ENCODE assay signal across 8 cellular contexts in the genomic region with DNA sequence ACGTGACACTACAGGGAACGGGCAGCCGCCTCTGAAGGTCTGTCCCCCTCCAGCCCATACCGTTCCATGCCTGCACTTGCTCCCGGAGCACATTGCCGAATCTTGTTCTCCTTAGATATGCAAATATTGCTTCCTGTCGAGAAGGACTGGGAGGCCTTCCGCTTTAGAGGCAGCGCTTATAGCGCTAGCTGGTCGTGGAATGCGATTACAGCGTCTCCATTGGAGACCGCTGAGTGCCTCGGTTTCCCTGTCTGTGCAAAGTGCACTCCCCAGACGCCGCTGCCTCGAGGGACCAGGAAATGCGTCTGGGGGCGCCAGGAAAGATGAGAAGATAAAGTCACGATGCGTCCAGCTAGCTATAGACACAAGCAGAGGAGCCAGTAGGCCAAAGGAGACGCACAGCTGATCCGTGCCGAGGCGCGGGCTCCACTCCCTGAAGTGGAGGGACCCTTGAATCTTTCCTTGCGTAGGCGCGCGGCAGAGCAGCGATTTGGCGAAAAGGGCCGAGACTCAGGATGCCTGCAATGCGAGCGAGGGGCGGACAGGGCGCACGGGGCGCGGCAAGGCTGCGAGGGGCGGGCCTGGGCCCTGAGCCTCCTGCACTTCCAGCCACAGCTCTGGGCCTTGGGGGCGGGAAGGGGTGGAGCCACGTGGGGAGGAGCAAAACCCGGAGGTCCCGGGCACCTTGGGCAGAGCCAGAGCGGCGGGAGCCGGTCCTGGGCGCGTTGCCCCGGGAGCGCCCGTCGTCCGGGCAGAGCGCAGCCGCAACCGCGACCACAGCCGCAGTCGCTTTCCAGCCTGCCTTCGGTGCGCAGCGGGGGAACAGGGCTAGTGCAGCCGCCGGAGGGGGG. TPM values are rescaled to one million over a fixed set of nuclear protein-coding genes. Genes with fewer than 3 reads are reported as not detected.
A peak's percentile ranks its signal among the peaks of the same experiment; 100 is the strongest.
DNase-seq lines count a peak whose midpoint lies in the region; TF ChIP-seq lines count a peak whose summit lies in the region.

A gene (plus strand): TSS at position 692 of the 851 bp plus-strand sequence. CDS start 261 bp downstream, outside the sequence.

- no peaks in the 10 kb centered on the region for H3K36me3 Mint-ChIP-seq in activated CD4-positive, alpha-beta memory T cell treated with anti-CD3 and anti-CD28 coated beads for 36 hours
- no peaks in the 10 kb centered on the region for H3K36me3 Mint-ChIP-seq in CD4-positive, alpha-beta memory T cell

- under 1% methylated on average over 68 of the region's 68 CpGs for WGBS in HUES64

- H3K27ac ChIP-seq in HUES64 (ENCODE audit: low read depth, low read length) (peak within 1 kb of the TSS; percentile 73; the same call in 1 of the 2 replicates), parathyroid adenoma (peak within 1 kb of the TSS; percentile 92)
- no peak within 1 kb of the TSS for H3K27ac ChIP-seq in CD4-positive, alpha-beta memory T cell (ENCODE audit: low read depth, low read length)

- peak within 1 kb of the TSS; percentile 76 for H3K4me2 ChIP-seq in parathyroid adenoma (ENCODE audit: low read length)

- TF ChIP-seq CTCF in parathyroid adenoma (IDR thresholded peaks at IDR 0.05), result no peak

- H3K36me3 ChIP-seq in HUES64 (ENCODE audit: insufficient read depth, low read length) (no peaks in the 10 kb centered on the region), parathyroid adenoma (ENCODE audit: control insufficient read depth, insufficient read depth, low read length) (no peaks in the 10 kb centered on the region)
- H3K36me3 ChIP-seq in CD4-positive, alpha-beta memory T cell (ENCODE audit: insufficient read depth, low read length), result no peaks in the 10 kb centered on the region

- H3K4me1 Mint-ChIP-seq in activated CD4-positive, alpha-beta memory T cell treated with anti-CD3 and anti-CD28 coated beads for 36 hours (ENCODE audit: low read depth), result peaks cover 7% of the 10 kb centered on the region
- H3K4me1 Mint-ChIP-seq in CD4-positive, alpha-beta memory T cell, result peaks cover 4 to 16% (median 5%) of the 10 kb centered on the region in 4 donors

- peak within 1 kb of the TSS; percentile 75 for H2AFZ ChIP-seq in parathyroid adenoma

- intact Hi-C loops in activated CD4-positive, alpha-beta memory T cell treated with anti-CD3 and anti-CD28 coated beads for 36 hours (cut with micrococcal nuclease), result no loop called here
- intact Hi-C loops in head of caudate nucleus (cut with DNase I), result no loop called here
- intact Hi-C loops in CD4-positive, alpha-beta memory T cell (cut with micrococcal nuclease), result no loop called here

- peak within 1 kb of the TSS; percentile 16 for H3K4me3 Mint-ChIP-seq in activated CD4-positive, alpha-beta memory T cell treated with anti-CD3 and anti-CD28 coated beads for 36 hours
- H3K4me3 Mint-ChIP-seq in CD4-positive, alpha-beta memory T cell, result peak within 1 kb of the TSS in 4 of 8 donors; percentile 26 to 48 (median 42)

- peak; percentile 92 for DNase-seq in ELF-1 (ENCODE audit: low read depth, low spot score)
- peak; percentile 33 for DNase-seq in activated CD4-positive, alpha-beta memory T cell treated with anti-CD3 and anti-CD28 coated beads for 36 hours
- peak in 41 of 42 donors; percentile 11 to 81 (median 55) for DNase-seq in head of caudate nucleus
- no peak for DNase-seq in activated effector memory CD4-positive, alpha-beta T cell treated with anti-CD3 and anti-CD28 coated beads, Interleukin-2, amount 50 U/mL, for 16 hours
- no peak for DNase-seq in SHP77 treated with DMSO at 0.1 percent for 48 hours (lab: John Stamatoyannopoulos, UW)
- no peak for DNase-seq in CD4-positive, alpha-beta memory T cell

- H3K27me3 ChIP-seq in HUES64 (ENCODE audit: insufficient read depth, low read length) (peaks cover 78% of the 10 kb centered on the region), parathyroid adenoma (ENCODE audit: control insufficient read depth, insufficient read depth, low read length) (no peaks in the 10 kb centered on the region)
- peaks cover 12% of the 10 kb centered on the region for H3K27me3 ChIP-seq in CD4-positive, alpha-beta memory T cell (ENCODE audit: insufficient read depth, low read length)

- H3K4me3 ChIP-seq in HUES64 (ENCODE audit: low read length) (peak within 1 kb of the TSS; percentile 62), parathyroid adenoma (ENCODE audit: low read depth, low read length) (peak within 1 kb of the TSS; percentile 59)
- no peak within 1 kb of the TSS for H3K4me3 ChIP-seq in CD4-positive, alpha-beta memory T cell (ENCODE audit: low read length in 2 of 2)

- H3K27ac Mint-ChIP-seq in activated CD4-positive, alpha-beta memory T cell treated with anti-CD3 and anti-CD28 coated beads for 36 hours, result no peak within 1 kb of the TSS
- H3K27ac Mint-ChIP-seq in CD4-positive, alpha-beta memory T cell, result no peak within 1 kb of the TSS

- peak within 1 kb of the TSS; percentile 66 for H3K9ac ChIP-seq in HUES64 (ENCODE audit: low read depth, low read length)
- peak within 1 kb of the TSS; percentile 80 for H3K9ac ChIP-seq in parathyroid adenoma

- H3K79me2 ChIP-seq in parathyroid adenoma, result no peaks in the 10 kb centered on the region

- H3K9me3 Mint-ChIP-seq in activated CD4-positive, alpha-beta memory T cell treated with anti-CD3 and anti-CD28 coated beads for 36 hours, result no peaks in the 10 kb centered on the region
- H3K9me3 Mint-ChIP-seq in CD4-positive, alpha-beta memory T cell, result no peaks in the 10 kb centered on the region

- peaks cover 73% of the 10 kb centered on the region for H3K27me3 Mint-ChIP-seq in activated CD4-positive, alpha-beta memory T cell treated with anti-CD3 and anti-CD28 coated beads for 36 hours
- H3K27me3 Mint-ChIP-seq in CD4-positive, alpha-beta memory T cell, result peaks cover 48 to 59% of the 10 kb centered on the region in 2 donors

- POLR2A ChIA-PET in activated CD4-positive, alpha-beta memory T cell treated with anti-CD3 and anti-CD28 coated beads for 36 hours (lab: Charles Lee), result no interaction called here
- POLR2A ChIA-PET in CD4-positive, alpha-beta memory T cell (lab: Charles Lee; ENCODE audit: partially characterized antibody), result no interaction called here

- CTCF ChIA-PET in activated CD4-positive, alpha-beta memory T cell treated with anti-CD3 and anti-CD28 coated beads for 36 hours (lab: Charles Lee), result no interaction called here
- CTCF ChIA-PET in CD4-positive, alpha-beta memory T cell (lab: Charles Lee; ENCODE audit: partially characterized antibody), result no interaction called here

- H3K4me1 ChIP-seq in HUES64 (ENCODE audit: insufficient read depth, low read length) (peaks cover 43% of the 10 kb centered on the region), parathyroid adenoma (peaks cover 6% of the 10 kb centered on the region)
- H3K4me1 ChIP-seq in CD4-positive, alpha-beta memory T cell (ENCODE audit: insufficient read depth, low read length), result no peaks in the 10 kb centered on the region

- H3K9me3 ChIP-seq in HUES64 (ENCODE audit: insufficient read depth, low read depth, low read length), result peaks cover 7% of the 10 kb centered on the region; the same call in 1 of the 2 replicates
- H3K9me3 ChIP-seq in parathyroid adenoma (ENCODE audit: control insufficient read depth, low read length), result no peaks in the 10 kb centered on the region
- no peaks in the 10 kb centered on the region for H3K9me3 ChIP-seq in CD4-positive, alpha-beta memory T cell (ENCODE audit: control insufficient read depth in 1 of 2, low read length in 2 of 2)

RNA-seq across cellular contexts. Expression of the gene that starts here (rescaled TPM):
- polyA plus RNA-seq in HUES64 (2013, experiment 1 of 2), result 2.5 TPM
- polyA plus RNA-seq in HUES64 (2013, experiment 2 of 2), result 2.1 TPM
- not detected for total RNA-seq in activated CD4-positive, alpha-beta memory T cell treated with anti-CD3 and anti-CD28 coated beads for 36 hours
- not detected for total RNA-seq in CD4-positive, alpha-beta memory T cell
- not detected for polyA plus RNA-seq in CD4-positive, alpha-beta memory T cell

Comparison
In these comparisons a context has a peak if more than half of its experiments do, and no peak if none do; other contexts are left out.
1. Peak in DNase-seq in activated CD4-positive, alpha-beta memory T cell treated with anti-CD3 and anti-CD28 coated beads for 36 hours; RNA of the gene not detected or under 1 TPM.
2. DNase-seq: peak in ELF-1 (single experiment) and head of caudate nucleus (41 of 42); none in activated effector memory CD4-positive, alpha-beta T cell treated with anti-CD3 and anti-CD28 coated beads, Interleukin-2, amount 50 U/mL, for 16 hours (single experiment), SHP77 treated with DMSO at 0.1 percent for 48 hours (single experiment) and CD4-positive, alpha-beta memory T cell (0 of 5).
3. H3K4me3 ChIP-seq: peak in HUES64 (single experiment) and parathyroid adenoma (single experiment); none in CD4-positive, alpha-beta memory T cell (0 of 2).